In the genomic region with DNA sequence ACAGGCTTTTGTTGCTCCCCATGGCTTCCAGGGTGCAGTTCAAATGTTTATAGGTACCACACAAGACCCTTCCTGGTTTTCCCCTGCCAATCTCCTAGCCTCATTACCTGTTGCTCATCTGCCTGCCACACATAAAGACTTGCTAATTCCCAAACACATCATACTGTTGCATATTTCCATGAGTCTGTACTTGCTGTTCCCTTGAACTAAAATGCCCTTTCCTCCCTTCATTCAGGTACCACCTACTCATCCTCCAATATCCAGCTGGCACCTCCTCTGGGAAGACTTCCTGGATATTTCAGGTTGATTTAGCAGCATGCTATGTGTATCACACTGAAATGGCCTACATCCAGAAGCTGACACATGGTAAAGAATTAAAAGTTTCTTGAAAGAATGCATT, we compare ENCODE assay signal across 27 cellular contexts.
"Had no signal": no experiment of that assay in that cellular context is flagged by ENCODE, and none has a peak within 500 bp of the region (broad histone marks: within the 10 kb centered on the region; RNA-seq: fewer than 3 reads in every experiment).

No MANE protein-coding gene starts in this region.

- H3K36me3 ChIP-seq: breast epithelium, right atrium auricular region had no signal

- H3K36me3 Mint-ChIP-seq: activated CD4-positive, alpha-beta memory T cell treated with anti-CD3 and anti-CD28 coated beads for 36 hours; activated naive CD4-positive, alpha-beta T cell treated with anti-CD3 and anti-CD28 coated beads, Interleukin-2, amount 50 U/mL, for 24 hours; immature natural killer cell had no signal

- H3K9me3 ChIP-seq: breast epithelium, right atrium auricular region, testis had no signal

- ATAC-seq: activated naive CD8-positive, alpha-beta T cell treated with anti-CD3 and anti-CD28 coated beads, Interleukin-2, amount 50 U/mL, for 24 hours; activated T-cell treated with anti-CD3 and anti-CD28 coated beads, Interleukin-2, amount 50 U/mL, for 4 hours; activated T-helper 17 cell treated with anti-CD3 and anti-CD28 coated beads, Interleukin-2, amount 50 U/mL, for 72 hours; naive thymus-derived CD4-positive, alpha-beta T cell; T-helper 17 cell had no signal

- H3K9me3 Mint-ChIP-seq: activated CD4-positive, alpha-beta memory T cell treated with anti-CD3 and anti-CD28 coated beads for 36 hours; activated CD4-positive, alpha-beta T cell treated with anti-CD3 and anti-CD28 coated beads, Interleukin-2, amount 10 ng/mL, durations not matched to agents 24 days and 14 days; activated naive CD4-positive, alpha-beta T cell treated with anti-CD3 and anti-CD28 coated beads, Interleukin-2, amount 50 U/mL, for 24 hours; activated naive CD8-positive, alpha-beta T cell treated with anti-CD3 and anti-CD28 coated beads, Interleukin-2, amount 50 U/mL, for 24 hours; activated T-cell treated with anti-CD3 and anti-CD28 coated beads, Interleukin-2, amount 50 U/mL, for 4 hours; activated T-helper 17 cell treated with anti-CD3 and anti-CD28 coated beads, Interleukin-2, amount 50 U/mL, for 72 hours; central memory CD8-positive, alpha-beta T cell; immature natural killer cell had no signal

- H3K4me3 ChIP-seq: breast epithelium, right atrium auricular region, testis had no signal

- H3K27ac ChIP-seq: breast epithelium, right atrium auricular region, testis had no signal

- H3K27ac Mint-ChIP-seq: activated CD4-positive, alpha-beta memory T cell treated with anti-CD3 and anti-CD28 coated beads for 36 hours; activated CD4-positive, alpha-beta T cell treated with anti-CD3 and anti-CD28 coated beads, Interleukin-2, amount 10 ng/mL, durations not matched to agents 24 days and 14 days; activated naive CD4-positive, alpha-beta T cell treated with anti-CD3 and anti-CD28 coated beads, Interleukin-2, amount 50 U/mL, for 24 hours; activated naive CD8-positive, alpha-beta T cell treated with anti-CD3 and anti-CD28 coated beads, Interleukin-2, amount 50 U/mL, for 24 hours; activated T-helper 17 cell treated with anti-CD3 and anti-CD28 coated beads, Interleukin-2, amount 50 U/mL, for 72 hours; immature natural killer cell; naive thymus-derived CD4-positive, alpha-beta T cell; T-helper 17 cell had no signal

- H3K4me1 ChIP-seq: breast epithelium, testis had no signal

- DNase-seq: activated CD4-positive, alpha-beta memory T cell treated with anti-CD3 and anti-CD28 coated beads for 36 hours; activated CD4-positive, alpha-beta T cell treated with anti-CD3 and anti-CD28 coated beads, Interleukin-2, amount 10 ng/mL, durations not matched to agents 24 days and 14 days; activated CD4-positive, CD25-positive, alpha-beta regulatory T cell treated with anti-CD3 and anti-CD28 coated beads, Interleukin-2, amount 50 U/mL, for 72 hours; activated CD8-positive, alpha-beta memory T cell treated with anti-CD3 and anti-CD28 coated beads, Interleukin-2, amount 50 U/mL, for 48 hours; activated gamma-delta T cell treated with Interleukin-2 at 50 U/mL for 16 hours; activated naive CD8-positive, alpha-beta T cell treated with anti-CD3 and anti-CD28 coated beads, Interleukin-2, amount 50 U/mL, for 24 hours; activated T-cell treated with anti-CD3 and anti-CD28 coated beads, Interleukin-2, amount 50 U/mL, for 4 hours; amygdala; effector CD8-positive, alpha-beta T cell; erythroblast; head of caudate nucleus; hippocampal formation; immature natural killer cell; midbrain; naive thymus-derived CD4-positive, alpha-beta T cell; nucleus accumbens; stimulated activated CD4-positive, alpha-beta T cell treated with anti-CD3 and anti-CD28 coated beads, Interleukin-15, amount 100 ng/mL, for 24 hours; stimulated activated naive CD4-positive, alpha-beta T cell; T-helper 17 cell; T1000; testis; trophoblast cell had no signal

- H3K4me3 Mint-ChIP-seq: activated CD4-positive, alpha-beta memory T cell treated with anti-CD3 and anti-CD28 coated beads for 36 hours; activated CD4-positive, alpha-beta T cell treated with anti-CD3 and anti-CD28 coated beads, Interleukin-2, amount 10 ng/mL, durations not matched to agents 24 days and 14 days; activated naive CD4-positive, alpha-beta T cell treated with anti-CD3 and anti-CD28 coated beads, Interleukin-2, amount 50 U/mL, for 24 hours; activated naive CD8-positive, alpha-beta T cell treated with anti-CD3 and anti-CD28 coated beads, Interleukin-2, amount 50 U/mL, for 24 hours; activated T-cell treated with anti-CD3 and anti-CD28 coated beads, Interleukin-2, amount 50 U/mL, for 4 hours; activated T-helper 17 cell treated with anti-CD3 and anti-CD28 coated beads, Interleukin-2, amount 50 U/mL, for 72 hours; central memory CD8-positive, alpha-beta T cell; immature natural killer cell; T-helper 17 cell had no signal

- H3K27me3 ChIP-seq: breast epithelium, right atrium auricular region, testis had no signal
